17 cellular contexts compared by ENCODE assay signal in genomic region chr5:54514841-54515432, GRCh38. TPM values are rescaled to one million over a fixed set of nuclear protein-coding genes. Genes with fewer than 3 reads are reported as not detected.
A peak's percentile ranks its signal among the peaks of the same experiment; 100 is the strongest.
DNase-seq lines count a peak whose midpoint lies in the region; ATAC-seq and TF ChIP-seq lines count a peak whose summit lies in the region.
"Had no signal": no experiment of that assay in that cellular context is flagged by ENCODE, and none has a peak within 500 bp of the region (broad histone marks: within the 10 kb centered on the region; RNA-seq: fewer than 3 reads in every experiment).

No MANE protein-coding gene starts in this region.

- H3K27ac ChIP-seq in HEK293 (ENCODE audit: extremely low read depth, low read depth, low read length) (no peak overlapping the region), brain microvascular endothelial cell (peak overlapping the region; percentile 54)
- H3K27ac ChIP-seq: BLaER1 treated with 17β-estradiol and CSF1 and Interleukin-3, amounts not matched to agents 10 nM and 100 nM; esophagus squamous epithelium had no signal

- no peak for TF ChIP-seq CTCF in AG04449 (IDR thresholded peaks at IDR 0.05; ENCODE audit: insufficient read depth, low read length, missing control alignments)
- TF ChIP-seq CTCF in HEK293 (tag by site-specific recombination; IDR thresholded peaks at IDR 0.05): no peak
- no peak for TF ChIP-seq CTCF in brain microvascular endothelial cell (IDR thresholded peaks at IDR 0.05; ENCODE audit: low read depth, low read length, missing control alignments)

- ATAC-seq in GM21619 (IDR thresholded peaks at IDR 0.05; ENCODE audit: unreplicated experiment) (no peak), HG03280 (IDR thresholded peaks at IDR 0.05; ENCODE audit: unreplicated experiment) (no peak)
- ATAC-seq: natural killer cell treated with Interleukin-12 subunit alpha and Interleukin-12 subunit beta and Interleukin-15 and Interleukin-18, amount 100 ng/mL, for 72 hours had no signal

- POLR2A ChIA-PET in AG04449 (lab: Yijun Ruan, JAX) (interaction anchor here (0.9 kb wide), 1 partner anchor 205 kb away, joined by 3 read pairs; the partner anchor contains the start of gene ARL15), HEK293 (lab: Yijun Ruan, JAX) (no interaction called here)

- H3K9me3 ChIP-seq in HEK293 (ENCODE audit: control insufficient read depth, insufficient read depth, low read depth, low read length): no peaks in the 10 kb centered on the region
- H3K9me3 ChIP-seq: esophagus squamous epithelium had no signal

- no peak overlapping the region for H3K4me3 ChIP-seq in AG04449 (ENCODE audit: low read depth, low read length)
- no peak overlapping the region for H3K4me3 ChIP-seq in HEK293 (ENCODE audit: low read depth, low read length)
- H3K4me3 ChIP-seq in brain microvascular endothelial cell (ENCODE audit: low read depth, low read length): no peak overlapping the region
- H3K4me3 ChIP-seq: BLaER1 treated with 17β-estradiol and CSF1 and Interleukin-3, amounts not matched to agents 10 nM and 100 nM; esophagus squamous epithelium had no signal

- CTCF ChIA-PET in AG04449 (lab: Yijun Ruan, JAX): interaction anchor here (0.9 to 1.4 kb wide), 6 partner anchors 11 to 632 kb away, joined by 3 to 9 read pairs (median 6); no protein-coding TSS in a partner anchor
- CTCF ChIA-PET in HEK293 (lab: Yijun Ruan, JAX): interaction anchor here (0.9 to 1.0 kb wide), 3 partner anchors 26 to 330 kb away, joined by 3 read pairs; no protein-coding TSS in a partner anchor

- in situ Hi-C loops in brain microvascular endothelial cell (cut with HindIII; ENCODE audit: low pct_ligation_motif_present, low sequenced_read_pairs): no loop called here

- no peaks in the 10 kb centered on the region; the same call in 1 of the 2 replicates for H3K4me1 ChIP-seq in HEK293 (ENCODE audit: control insufficient read depth, insufficient read depth, low read length)

- H3K36me3 ChIP-seq in HEK293 (ENCODE audit: control insufficient read depth in 2 of 2, insufficient read depth in 1 of 2, low read length in 2 of 2) (peaks cover 0 to 10% of the 10 kb centered on the region in 2 experiments; a peak in 1 of 3 replicates), brain microvascular endothelial cell (replicated peaks) (no peaks in the 10 kb centered on the region)

- no peaks in the 10 kb centered on the region for H3K27me3 ChIP-seq in brain microvascular endothelial cell (replicated peaks)
- H3K27me3 ChIP-seq: BLaER1 treated with 17β-estradiol and CSF1 and Interleukin-3, amounts not matched to agents 10 nM and 100 nM; esophagus squamous epithelium had no signal

- DNase-seq in AG04449 (ENCODE audit: low read depth, low spot score) (peak; percentile 50), brain microvascular endothelial cell (peak; percentile 61), myocyte (ENCODE audit: low read depth) (peak; percentile 55), mesenteric fat pad (ENCODE audit: low spot score) (no peak), NCI-H2227 (lab: John Stamatoyannopoulos, UW; ENCODE audit: unreplicated experiment) (no peak)
- DNase-seq: activated CD4-positive, alpha-beta T cell treated with anti-CD3 and anti-CD28 coated beads for 48 hours; esophagus squamous epithelium; islet precursor cell; KBM-7; NCI-H187 treated with DMSO at 0.1 percent for 48 hours; stimulated activated CD4-positive, alpha-beta T cell treated with anti-CD3 and anti-CD28 coated beads, Interleukin-15, amount 100 ng/mL, for 24 hours; stimulated activated CD8-positive, alpha-beta memory T cell treated with anti-CD3 and anti-CD28 coated beads, Interleukin-4, amount 100 ng/mL, for 48 hours had no signal

TF ChIP-seq in HEK293, 187 proteins besides CTCF, POLR2A, EP300 and RAD21:
- TF ChIP-seq BCL6B (tag by site-specific recombination; IDR thresholded peaks at IDR 0.05) (no peak), ZNF366 (tag by site-specific recombination; conservative IDR thresholded peaks at IDR 0.05) (no peak), WT1 (tag by site-specific recombination; IDR thresholded peaks at IDR 0.05) (0 out of 2 replicates have a peak, but pooled peaks have one; percentile 6), MEIS1 (CRISPR knock-in tag; IDR thresholded peaks at IDR 0.05; ENCODE audit: borderline replicate concordance) (no peak)

RNA-seq across cellular contexts. Expression of gene SNX18, which starts 2.6 kb away (rescaled TPM):
- total RNA-seq in myocyte: 90.8 and 93.9 TPM in 2 replicates
- polyA plus RNA-seq in myocyte (2012): 36.2 TPM
- total RNA-seq in mesenteric fat pad: 35.3 TPM

RNA-seq across cellular contexts. Expression of gene HSPB3, which starts 59.4 kb away (rescaled TPM):
- 270 and 498 TPM in 2 replicates for total RNA-seq in myocyte
- polyA plus RNA-seq in myocyte (2012): 104 TPM
- total RNA-seq in mesenteric fat pad: not detected
- total RNA-seq: natural killer cell treated with Interleukin-12 subunit alpha and Interleukin-12 subunit beta and Interleukin-15 and Interleukin-18, amount 100 ng/mL, for 72 hours had no signal

Comparison
In these comparisons a context has a peak if more than half of its experiments do, and no peak if none do; other contexts are left out.
1. DNase-seq: peak in AG04449 (single experiment), brain microvascular endothelial cell (single experiment) and myocyte (single experiment); none in mesenteric fat pad (single experiment) and NCI-H2227 (single experiment).
2. RNA of gene HSPB3, which starts 59.4 kb away (total RNA-seq): 270 to 498 TPM in myocyte; not detected in mesenteric fat pad (single experiment); every median in the first group is over 100 times any median in the second.